Comparison of ENCODE assay signal across 35 cellular contexts in genomic region chr13:109121826-109122225, GRCh38.
"Had no signal": no experiment of that assay in that cellular context is flagged by ENCODE, and none has a peak within 500 bp of the region (broad histone marks: within the 10 kb centered on the region; RNA-seq: fewer than 3 reads in every experiment).

No MANE protein-coding gene starts in this region.

- H3K9me3 Mint-ChIP-seq: activated CD4-positive, alpha-beta memory T cell treated with anti-CD3 and anti-CD28 coated beads, Interleukin-2, amount 10 ng/mL, durations not matched to agents 7 days and 5 days; activated CD4-positive, alpha-beta T cell treated with anti-CD3 and anti-CD28 coated beads, Interleukin-2, amount 10 ng/mL, durations not matched to agents 7 days and 5 days; activated naive CD4-positive, alpha-beta T cell treated with anti-CD3 and anti-CD28 coated beads, Interleukin-2, amount 10 ng/mL, durations not matched to agents 7 days and 5 days; activated naive CD4-positive, alpha-beta T cell treated with anti-CD3 and anti-CD28 coated beads, Interleukin-2, amount 50 U/mL, for 24 hours; activated naive CD8-positive, alpha-beta T cell treated with anti-CD3 and anti-CD28 coated beads, Interleukin-2, amount 10 ng/mL, durations not matched to agents 7 days and 5 days; activated T-cell treated with anti-CD3 and anti-CD28 coated beads, Interleukin-2, amount 50 U/mL, for 24 hours; activated T-helper 2 cell treated with anti-CD3 and anti-CD28 coated beads, Interferon-gamma antibody, Interleukin-2, Interleukin-4, amounts not matched to agents 10 μg/mL and 5 μg/mL and 100 μg/mL, durations not matched to agents 14 hours and 24 hours and 36 hours; T-helper 1 cell treated with Interleukin-12 subunit alpha and Interleukin-12 subunit beta and Interleukin-4 antibody, amounts not matched to agents 30 μg/mL and 1 μg/mL, for 36 hours; T-helper 2 cell treated with Interferon-gamma antibody and Interleukin-4, amounts not matched to agents 5 μg/mL and 100 μg/mL, for 36 hours had no signal

- H3K4me1 ChIP-seq: adrenal gland, body of pancreas, breast epithelium had no signal

- H3K4me3 Mint-ChIP-seq: activated CD4-positive, alpha-beta memory T cell treated with anti-CD3 and anti-CD28 coated beads, Interleukin-2, amount 10 ng/mL, durations not matched to agents 7 days and 5 days; activated CD4-positive, alpha-beta T cell treated with anti-CD3 and anti-CD28 coated beads for 36 hours; activated CD4-positive, alpha-beta T cell treated with anti-CD3 and anti-CD28 coated beads, Interleukin-2, amount 10 ng/mL, durations not matched to agents 7 days and 5 days; activated CD8-positive, alpha-beta memory T cell treated with anti-CD3 and anti-CD28 coated beads, Interleukin-2, amount 10 ng/mL, durations not matched to agents 7 days and 5 days; activated CD8-positive, alpha-beta T cell treated with anti-CD3 and anti-CD28 coated beads, Interleukin-2, amount 10 ng/mL, durations not matched to agents 7 days and 5 days; activated naive CD4-positive, alpha-beta T cell treated with anti-CD3 and anti-CD28 coated beads, Interleukin-2, amount 10 ng/mL, durations not matched to agents 7 days and 5 days; activated naive CD4-positive, alpha-beta T cell treated with anti-CD3 and anti-CD28 coated beads, Interleukin-2, amount 50 U/mL, for 24 hours; activated naive CD8-positive, alpha-beta T cell; activated naive CD8-positive, alpha-beta T cell treated with anti-CD3 and anti-CD28 coated beads, Interleukin-2, amount 10 ng/mL, durations not matched to agents 7 days and 5 days; activated T-cell treated with anti-CD3 and anti-CD28 coated beads, Interleukin-2, amount 50 U/mL, for 24 hours; T-helper 1 cell treated with Interleukin-12 subunit alpha and Interleukin-12 subunit beta and Interleukin-4 antibody, amounts not matched to agents 30 μg/mL and 1 μg/mL, for 36 hours; T-helper 2 cell treated with Interferon-gamma antibody and Interleukin-4, amounts not matched to agents 5 μg/mL and 100 μg/mL, for 36 hours had no signal

- DNase-seq: activated CD4-positive, alpha-beta memory T cell treated with anti-CD3 and anti-CD28 coated beads, Interleukin-2, amount 10 ng/mL, durations not matched to agents 7 days and 5 days; activated CD4-positive, alpha-beta T cell treated with anti-CD3 and anti-CD28 coated beads for 1 hour; activated CD4-positive, alpha-beta T cell treated with anti-CD3 and anti-CD28 coated beads for 36 hours; activated CD4-positive, alpha-beta T cell treated with anti-CD3 and anti-CD28 coated beads for 48 hours; activated CD4-positive, alpha-beta T cell treated with anti-CD3 and anti-CD28 coated beads, Interleukin-2, amount 10 ng/mL, durations not matched to agents 7 days and 5 days; activated CD4-positive, alpha-beta T cell treated with anti-CD3 and anti-CD28 coated beads, Interleukin-2, amount 50 U/mL, for 48 hours; activated CD4-positive, CD25-positive, alpha-beta regulatory T cell; activated CD8-positive, alpha-beta memory T cell treated with anti-CD3 and anti-CD28 coated beads for 24 hours; activated CD8-positive, alpha-beta memory T cell treated with anti-CD3 and anti-CD28 coated beads, Interleukin-2, amount 10 ng/mL, durations not matched to agents 7 days and 5 days; activated CD8-positive, alpha-beta memory T cell treated with anti-CD3 and anti-CD28 coated beads, Interleukin-2, amount 50 U/mL, for 48 hours; activated CD8-positive, alpha-beta T cell treated with anti-CD3 and anti-CD28 coated beads, Interleukin-2, amount 10 ng/mL, durations not matched to agents 7 days and 5 days; activated effector memory CD4-positive, alpha-beta T cell treated with Interleukin-2 at 50 U/mL for 16 hours; activated gamma-delta T cell; activated naive CD4-positive, alpha-beta T cell treated with anti-CD3 and anti-CD28 coated beads, Interleukin-2, amount 10 ng/mL, durations not matched to agents 7 days and 5 days; activated naive CD4-positive, alpha-beta T cell treated with Interleukin-2 at 50 U/mL for 16 hours; activated naive CD8-positive, alpha-beta T cell treated with anti-CD3 and anti-CD28 coated beads, Interleukin-2, amount 10 ng/mL, durations not matched to agents 7 days and 5 days; activated T-cell treated with anti-CD3 and anti-CD28 coated beads, Interleukin-2, amount 50 U/mL, for 24 hours; activated T-cell treated with anti-CD3 and anti-CD28 coated beads, Interleukin-2, amount 50 U/mL, for 48 hours; adrenal gland; amniotic stem cell; aorta; body of pancreas; brain microvascular endothelial cell; central memory CD4-positive, alpha-beta T cell; T-helper 1 cell; T-helper 2 cell; T-helper 9 cell had no signal

- ATAC-seq: activated CD4-positive, alpha-beta T cell treated with anti-CD3 and anti-CD28 coated beads for 36 hours; activated CD4-positive, CD25-positive, alpha-beta regulatory T cell treated with anti-CD3 and anti-CD28 coated beads, Interleukin-2, amount 50 U/mL, for 24 hours; activated CD8-positive, alpha-beta memory T cell treated with anti-CD3 and anti-CD28 coated beads, Interleukin-2, amount 10 ng/mL, durations not matched to agents 7 days and 5 days; activated CD8-positive, alpha-beta T cell treated with anti-CD3 and anti-CD28 coated beads, Interleukin-2, amount 10 ng/mL, durations not matched to agents 7 days and 5 days; body of pancreas had no signal

- H3K36me3 ChIP-seq: adrenal gland, brain microvascular endothelial cell, breast epithelium had no signal

- H3K27me3 ChIP-seq: adrenal gland, body of pancreas, brain microvascular endothelial cell, breast epithelium had no signal

- H3K4me3 ChIP-seq: adrenal gland, body of pancreas, breast epithelium had no signal

- H3K9me3 ChIP-seq: adrenal gland, body of pancreas, breast epithelium had no signal

- H3K36me3 Mint-ChIP-seq: activated CD8-positive, alpha-beta memory T cell treated with anti-CD3 and anti-CD28 coated beads, Interleukin-2, amount 10 ng/mL, durations not matched to agents 7 days and 5 days; activated naive CD4-positive, alpha-beta T cell treated with anti-CD3 and anti-CD28 coated beads, Interleukin-2, amount 10 ng/mL, durations not matched to agents 7 days and 5 days; activated naive CD4-positive, alpha-beta T cell treated with anti-CD3 and anti-CD28 coated beads, Interleukin-2, amount 50 U/mL, for 24 hours; activated naive CD8-positive, alpha-beta T cell; activated naive CD8-positive, alpha-beta T cell treated with anti-CD3 and anti-CD28 coated beads, Interleukin-2, amount 10 ng/mL, durations not matched to agents 7 days and 5 days had no signal

- H3K4me1 Mint-ChIP-seq: activated CD4-positive, alpha-beta memory T cell treated with anti-CD3 and anti-CD28 coated beads, Interleukin-2, amount 10 ng/mL, durations not matched to agents 7 days and 5 days; activated CD4-positive, alpha-beta T cell treated with anti-CD3 and anti-CD28 coated beads for 36 hours; activated CD4-positive, alpha-beta T cell treated with anti-CD3 and anti-CD28 coated beads, Interleukin-2, amount 10 ng/mL, durations not matched to agents 7 days and 5 days; activated CD8-positive, alpha-beta memory T cell treated with anti-CD3 and anti-CD28 coated beads, Interleukin-2, amount 10 ng/mL, durations not matched to agents 7 days and 5 days; activated naive CD4-positive, alpha-beta T cell treated with anti-CD3 and anti-CD28 coated beads, Interleukin-2, amount 10 ng/mL, durations not matched to agents 7 days and 5 days; activated naive CD4-positive, alpha-beta T cell treated with anti-CD3 and anti-CD28 coated beads, Interleukin-2, amount 50 U/mL, for 24 hours; activated naive CD8-positive, alpha-beta T cell treated with anti-CD3 and anti-CD28 coated beads, Interleukin-2, amount 10 ng/mL, durations not matched to agents 7 days and 5 days had no signal

- H3K27ac Mint-ChIP-seq: activated CD4-positive, alpha-beta memory T cell treated with anti-CD3 and anti-CD28 coated beads, Interleukin-2, amount 10 ng/mL, durations not matched to agents 7 days and 5 days; activated CD4-positive, alpha-beta T cell treated with anti-CD3 and anti-CD28 coated beads for 36 hours; activated CD4-positive, alpha-beta T cell treated with anti-CD3 and anti-CD28 coated beads, Interleukin-2, amount 10 ng/mL, durations not matched to agents 7 days and 5 days; activated CD8-positive, alpha-beta memory T cell treated with anti-CD3 and anti-CD28 coated beads, Interleukin-2, amount 10 ng/mL, durations not matched to agents 7 days and 5 days; activated CD8-positive, alpha-beta T cell treated with anti-CD3 and anti-CD28 coated beads, Interleukin-2, amount 10 ng/mL, durations not matched to agents 7 days and 5 days; activated naive CD4-positive, alpha-beta T cell treated with anti-CD3 and anti-CD28 coated beads, Interleukin-2, amount 10 ng/mL, durations not matched to agents 7 days and 5 days; activated naive CD4-positive, alpha-beta T cell treated with anti-CD3 and anti-CD28 coated beads, Interleukin-2, amount 50 U/mL, for 24 hours; activated naive CD8-positive, alpha-beta T cell; activated naive CD8-positive, alpha-beta T cell treated with anti-CD3 and anti-CD28 coated beads, Interleukin-2, amount 10 ng/mL, durations not matched to agents 7 days and 5 days; activated T-cell treated with anti-CD3 and anti-CD28 coated beads, Interleukin-2, amount 50 U/mL, for 24 hours; activated T-helper 2 cell treated with anti-CD3 and anti-CD28 coated beads, Interferon-gamma antibody, Interleukin-2, Interleukin-4, amounts not matched to agents 10 μg/mL and 5 μg/mL and 100 μg/mL, durations not matched to agents 14 hours and 24 hours and 36 hours; T-helper 1 cell treated with Interleukin-12 subunit alpha and Interleukin-12 subunit beta and Interleukin-4 antibody, amounts not matched to agents 30 μg/mL and 1 μg/mL, for 36 hours; T-helper 2 cell treated with Interferon-gamma antibody and Interleukin-4, amounts not matched to agents 5 μg/mL and 100 μg/mL, for 36 hours had no signal

- H3K27ac ChIP-seq: adrenal gland, body of pancreas, brain microvascular endothelial cell, breast epithelium, VCaP had no signal

- H3K27me3 Mint-ChIP-seq: activated CD4-positive, alpha-beta memory T cell treated with anti-CD3 and anti-CD28 coated beads, Interleukin-2, amount 10 ng/mL, durations not matched to agents 7 days and 5 days; activated CD8-positive, alpha-beta memory T cell treated with anti-CD3 and anti-CD28 coated beads, Interleukin-2, amount 10 ng/mL, durations not matched to agents 7 days and 5 days; activated naive CD4-positive, alpha-beta T cell treated with anti-CD3 and anti-CD28 coated beads, Interleukin-2, amount 10 ng/mL, durations not matched to agents 7 days and 5 days; activated naive CD4-positive, alpha-beta T cell treated with anti-CD3 and anti-CD28 coated beads, Interleukin-2, amount 50 U/mL, for 24 hours; activated naive CD8-positive, alpha-beta T cell treated with anti-CD3 and anti-CD28 coated beads, Interleukin-2, amount 10 ng/mL, durations not matched to agents 7 days and 5 days had no signal
